ENCODE assay signal across 20 cellular contexts in genomic region chr1:147853391-147853790, GRCh38. TPM values are rescaled to one million over a fixed set of nuclear protein-coding genes. Genes with fewer than 3 reads are reported as not detected.
DNase-seq lines count a peak whose midpoint lies in the region; TF ChIP-seq lines count a peak whose summit lies in the region.
"Had no signal": no experiment of that assay in that cellular context is flagged by ENCODE, and none has a peak within 500 bp of the region (broad histone marks: within the 10 kb centered on the region; RNA-seq: fewer than 3 reads in every experiment).

No MANE protein-coding gene starts in this region.

- in situ Hi-C loops in GM23248 (cut with MboI), result no loop called here
- in situ Hi-C loops in astrocyte of the spinal cord (cut with HindIII; ENCODE audit: low sequenced_read_pairs), result no loop called here

- no peak overlapping the region for H3K9ac ChIP-seq in GM23248
- no peak overlapping the region for H3K9ac ChIP-seq in smooth muscle cell (ENCODE audit: low read depth)

- TF ChIP-seq CTCF in astrocyte of the spinal cord (IDR thresholded peaks at IDR 0.05; ENCODE audit: low read depth, low read length) (no peak), smooth muscle cell (IDR thresholded peaks at IDR 0.05; ENCODE audit: borderline replicate concordance, insufficient read depth, poor library complexity, severe bottlenecking) (no peak)

- H2AFZ ChIP-seq in GM23248 (peak overlapping the region; percentile 27; the same call in 1 of the 2 replicates), smooth muscle cell (ENCODE audit: low read depth) (peak overlapping the region; percentile 61)

- WGBS in GM23248 (ENCODE audit: low coverage in 1 of 2, low lambda C conversion rate in 2 of 2, missing lambda C conversion rate in 2 of 2), 2 experiments, result 3 to 7% methylated on average over 3 of the region's 3 CpGs
- WGBS in smooth muscle cell (ENCODE audit: low lambda C conversion rate), result 8% methylated on average over 3 of the region's 3 CpGs

- H3K79me2 ChIP-seq in GM23248 (ENCODE audit: insufficient read depth) (no peaks in the 10 kb centered on the region), smooth muscle cell (ENCODE audit: low read depth) (no peaks in the 10 kb centered on the region)

- peak; percentile 71 for DNase-seq in GM23248
- DNase-seq in astrocyte of the spinal cord (ENCODE audit: low read depth, low spot score), result peak; percentile 22
- peak; percentile 34 for DNase-seq in iris pigment epithelial cell (ENCODE audit: low read depth)
- no peak for DNase-seq in smooth muscle cell (lab: John Stamatoyannopoulos, UW; ENCODE audit: unreplicated experiment)
- no peak for DNase-seq in activated CD8-positive, alpha-beta memory T cell treated with anti-CD3 and anti-CD28 coated beads, Interleukin-2, amount 50 U/mL, for 4 hours
- no peak for DNase-seq in LoVo (ENCODE audit: low spot score)
- no peak for DNase-seq in NCI-H2196 (lab: John Stamatoyannopoulos, UW; ENCODE audit: unreplicated experiment)
- DNase-seq in NCI-H1417 treated with DMSO at 0.1 percent for 48 hours (lab: John Stamatoyannopoulos, UW), result no peak
- DNase-seq: activated CD4-positive, alpha-beta memory T cell treated with anti-CD3 and anti-CD28 coated beads for 36 hours; BE2C; DMS79; NCI-H1092; NCI-H2171 treated with DMSO at 0.1 percent for 48 hours had no signal

- H3K4me3 ChIP-seq in GM23248 (no peak overlapping the region), astrocyte of the spinal cord (ENCODE audit: low read depth, low read length) (no peak overlapping the region), smooth muscle cell (no peak overlapping the region)
- H3K4me3 ChIP-seq: adrenal gland, esophagus muscularis mucosa, lung had no signal

- no peaks in the 10 kb centered on the region for H3K9me2 ChIP-seq in GM23248 (ENCODE audit: insufficient read depth)

- H3K27me3 ChIP-seq in GM23248 (replicated peaks; ENCODE audit: insufficient read depth) (no peaks in the 10 kb centered on the region), smooth muscle cell (ENCODE audit: low read depth) (no peaks in the 10 kb centered on the region)
- H3K27me3 ChIP-seq: adrenal gland, esophagus muscularis mucosa had no signal

- H3K4me2 ChIP-seq in GM23248 (ENCODE audit: unreplicated experiment), result peak overlapping the region; percentile 47
- peak overlapping the region; percentile 56 for H3K4me2 ChIP-seq in smooth muscle cell

- peaks cover 23% of the 10 kb centered on the region for H3K4me1 ChIP-seq in GM23248 (ENCODE audit: insufficient read depth)
- peaks cover 6% of the 10 kb centered on the region for H3K4me1 ChIP-seq in smooth muscle cell (ENCODE audit: low read depth)
- H3K4me1 ChIP-seq: BE2C, esophagus muscularis mucosa had no signal

- no peaks in the 10 kb centered on the region for H4K20me1 ChIP-seq in GM23248 (ENCODE audit: insufficient read depth)
- H4K20me1 ChIP-seq in smooth muscle cell (ENCODE audit: low read depth), result no peaks in the 10 kb centered on the region

- H3F3A ChIP-seq in GM23248 (ENCODE audit: insufficient read depth) (peaks cover 32% of the 10 kb centered on the region), smooth muscle cell (ENCODE audit: low read depth) (no peaks in the 10 kb centered on the region)

- H3K36me3 ChIP-seq in GM23248 (ENCODE audit: low read depth), result no peaks in the 10 kb centered on the region
- no peaks in the 10 kb centered on the region for H3K36me3 ChIP-seq in smooth muscle cell (ENCODE audit: low read depth)
- H3K36me3 ChIP-seq: adrenal gland, BE2C, esophagus muscularis mucosa, neutrophil had no signal

- H3K27ac ChIP-seq in GM23248, result peak overlapping the region; percentile 62
- H3K27ac ChIP-seq in smooth muscle cell (ENCODE audit: low read depth), result peak overlapping the region; percentile 68
- H3K27ac ChIP-seq: esophagus muscularis mucosa, neutrophil had no signal

- H3K9me3 ChIP-seq in GM23248 (ENCODE audit: low read depth), result no peaks in the 10 kb centered on the region
- no peaks in the 10 kb centered on the region for H3K9me3 ChIP-seq in smooth muscle cell (replicated peaks; ENCODE audit: low read depth)
- H3K9me3 ChIP-seq: adrenal gland, BE2C, esophagus muscularis mucosa, neutrophil had no signal

RNA-seq across cellular contexts. Expression of gene GJA8, which starts 49.2 kb away (rescaled TPM):
- not detected in 2 replicates for total RNA-seq in GM23248 (2014; rRNA removed; shearing (Covaris generic))
- polyA plus RNA-seq in GM23248 (2016; fragmentation: Nextera tagmentation; extraction: Ambion mirVana), result not detected in 2 replicates
- not detected in 2 replicates for total RNA-seq in smooth muscle cell
- not detected in 2 replicates for polyA plus RNA-seq in smooth muscle cell
- total RNA-seq: activated CD4-positive, alpha-beta memory T cell treated with anti-CD3 and anti-CD28 coated beads for 36 hours; adrenal gland; esophagus muscularis mucosa; lung; SK-MEL-5; ureter had no signal
- polyA plus RNA-seq: adrenal gland, IgD-negative memory B cell, lung had no signal

Comparison
In these comparisons a context has a peak if more than half of its experiments do, and no peak if none do; other contexts are left out.
1. DNase-seq: peak in GM23248 (single experiment), astrocyte of the spinal cord (single experiment) and iris pigment epithelial cell (single experiment); none in smooth muscle cell (single experiment), activated CD8-positive, alpha-beta memory T cell treated with anti-CD3 and anti-CD28 coated beads, Interleukin-2, amount 50 U/mL, for 4 hours (single experiment), LoVo (single experiment), NCI-H2196 (single experiment) and NCI-H1417 treated with DMSO at 0.1 percent for 48 hours (single experiment).